ENCODE assay signal across 13 cellular contexts in the genomic region with DNA sequence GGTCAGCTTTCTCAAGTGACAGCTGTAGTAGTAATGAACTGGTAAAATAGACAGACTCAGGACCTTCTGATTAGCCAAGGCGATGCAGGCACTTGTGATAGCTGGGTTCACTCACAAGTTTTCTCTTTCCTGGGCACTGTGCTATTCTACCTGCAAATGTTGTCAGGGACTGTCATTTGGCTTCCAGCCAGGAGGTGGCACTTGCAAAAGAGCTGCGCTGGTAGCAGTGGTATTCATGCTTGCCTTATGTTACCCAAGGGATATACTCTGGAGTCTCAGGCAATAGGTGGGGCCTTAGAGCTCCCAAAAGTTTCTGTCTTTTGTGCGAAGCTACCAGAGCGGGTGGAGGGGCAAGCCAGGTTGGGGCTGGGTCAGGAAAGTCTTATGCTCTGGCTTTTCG. TPM values are rescaled to one million over a fixed set of nuclear protein-coding genes. Genes with fewer than 3 reads are reported as not detected.
A peak's percentile ranks its signal among the peaks of the same experiment; 100 is the strongest.
DNase-seq lines count a peak whose midpoint lies in the region; ATAC-seq and TF ChIP-seq lines count a peak whose summit lies in the region.
"Had no signal": no experiment of that assay in that cellular context is flagged by ENCODE, and none has a peak within 500 bp of the region (broad histone marks: within the 10 kb centered on the region; RNA-seq: fewer than 3 reads in every experiment).

No MANE protein-coding gene starts in this region.

- H3K36me3 ChIP-seq in CD4-positive, CD25-positive, alpha-beta regulatory T cell (ENCODE audit: control insufficient read depth, insufficient read depth, low read length), result no peaks in the 10 kb centered on the region
- no peaks in the 10 kb centered on the region for H3K36me3 ChIP-seq in DND-41 (ENCODE audit: insufficient read depth, low read length)
- no peaks in the 10 kb centered on the region for H3K36me3 ChIP-seq in heart left ventricle
- H3K36me3 ChIP-seq: esophagus muscularis mucosa had no signal

- H3K4me1 Mint-ChIP-seq in CD4-positive, CD25-positive, alpha-beta regulatory T cell, result peaks cover 0 to 3% (median 1%) of the 10 kb centered on the region in 4 donors
- H3K4me1 Mint-ChIP-seq in glutamatergic neuron (ENCODE audit: low read depth, unreplicated experiment), result peaks cover 17% of the 10 kb centered on the region

- no peaks in the 10 kb centered on the region for H3K36me3 Mint-ChIP-seq in CD4-positive, CD25-positive, alpha-beta regulatory T cell
- no peaks in the 10 kb centered on the region for H3K36me3 Mint-ChIP-seq in glutamatergic neuron (ENCODE audit: unreplicated experiment)
- H3K36me3 Mint-ChIP-seq: CD8-positive, alpha-beta T cell had no signal

- no peaks in the 10 kb centered on the region for H3K4me1 ChIP-seq in CD4-positive, CD25-positive, alpha-beta regulatory T cell (ENCODE audit: control insufficient read depth, insufficient read depth, low read length, poor library complexity, severe bottlenecking)
- H3K4me1 ChIP-seq in DND-41 (ENCODE audit: insufficient read depth, low read length) (peaks cover 4% of the 10 kb centered on the region), heart left ventricle (peaks cover 0 to 4% (median 0%) of the 10 kb centered on the region in 12 donors)
- H3K4me1 ChIP-seq: esophagus muscularis mucosa had no signal

- H3K27ac ChIP-seq in CD4-positive, CD25-positive, alpha-beta regulatory T cell (ENCODE audit: insufficient read depth, low read length, poor library complexity, severe bottlenecking), result no peak overlapping the region
- no peak overlapping the region for H3K27ac ChIP-seq in DND-41 (ENCODE audit: low read length)
- no peak overlapping the region for H3K27ac ChIP-seq in heart left ventricle
- H3K27ac ChIP-seq: esophagus muscularis mucosa had no signal

- no peaks in the 10 kb centered on the region for H3K9me3 ChIP-seq in CD4-positive, CD25-positive, alpha-beta regulatory T cell (ENCODE audit: control insufficient read depth in 2 of 2, low read length in 2 of 2)
- H3K9me3 ChIP-seq in DND-41 (ENCODE audit: insufficient read depth, low read length, severe bottlenecking) (no peaks in the 10 kb centered on the region), heart left ventricle (no peaks in the 10 kb centered on the region)
- H3K9me3 ChIP-seq: esophagus muscularis mucosa, mucosa of descending colon had no signal

- no peak overlapping the region for H3K9ac ChIP-seq in DND-41 (ENCODE audit: low read depth, low read length)

- TF ChIP-seq CTCF in DND-41 (IDR thresholded peaks at IDR 0.05; ENCODE audit: borderline replicate concordance, extremely low read depth, low read length, poor library complexity, severe bottlenecking), result peak; percentile 51
- no peak for TF ChIP-seq CTCF in NB4 (IDR thresholded peaks at IDR 0.05; ENCODE audit: low read depth, low read length)
- peak; percentile 22 for TF ChIP-seq CTCF in glutamatergic neuron (IDR thresholded peaks at IDR 0.05; ENCODE audit: partially characterized antibody, unreplicated experiment)
- TF ChIP-seq CTCF in heart left ventricle (IDR thresholded peaks at IDR 0.05), result no peak

- no peaks in the 10 kb centered on the region for H3K27me3 Mint-ChIP-seq in CD4-positive, CD25-positive, alpha-beta regulatory T cell
- H3K27me3 Mint-ChIP-seq in glutamatergic neuron (ENCODE audit: unreplicated experiment), result peaks cover 2% of the 10 kb centered on the region

- ATAC-seq in CD4-positive, CD25-positive, alpha-beta regulatory T cell (ENCODE audit: low read depth in 2 of 2), result peak; percentile 44 to 54
- ATAC-seq in DND-41 (ENCODE audit: insufficient read depth, low read depth), result peak; percentile 67
- ATAC-seq in GM21723 (IDR thresholded peaks at IDR 0.05; ENCODE audit: unreplicated experiment), result no peak
- no peak for ATAC-seq in heart left ventricle
- ATAC-seq: CD8-positive, alpha-beta T cell; SK-N-SH treated with all-trans-retinoic acid at 6 μM for 48 hours had no signal

- peak in 2 of 3 donors; percentile 14 to 35 for DNase-seq in CD4-positive, CD25-positive, alpha-beta regulatory T cell
- DNase-seq in DND-41 (peak; percentile 21), NB4 (ENCODE audit: low read depth) (peak; percentile 18), glutamatergic neuron (peak; percentile 25), inferior parietal cortex (ENCODE audit: extremely low spot score) (no peak), SHP77 (lab: John Stamatoyannopoulos, UW) (no peak), heart left ventricle (no peak)
- DNase-seq: HFFc6, mucosa of descending colon had no signal

- intact Hi-C loops in heart left ventricle (cut with DNase I), result loop anchor here in 3 of 10 donors (2.0 to 10.0 kb wide), 3 partner anchors 52 to 538 kb away; a partner anchor contains a TSS

- TF ChIP-seq POLR2A in NB4 (IDR thresholded peaks at IDR 0.05; ENCODE audit: extremely low read depth, insufficient read length) (no peak), heart left ventricle (IDR thresholded peaks at IDR 0.05) (no peak)

- H3K79me2 ChIP-seq in DND-41 (ENCODE audit: insufficient read depth, low read length), result no peaks in the 10 kb centered on the region

- H3K4me3 ChIP-seq in CD4-positive, CD25-positive, alpha-beta regulatory T cell (ENCODE audit: low read depth, low read length), result no peak overlapping the region
- H3K4me3 ChIP-seq in DND-41 (ENCODE audit: low read depth in 1 of 2, low read length in 2 of 2) (no peak overlapping the region), NB4 (ENCODE audit: low read depth, low read length) (no peak overlapping the region), heart left ventricle (no peak overlapping the region)
- H3K4me3 ChIP-seq: esophagus muscularis mucosa, mucosa of descending colon had no signal

- no peaks in the 10 kb centered on the region for H3K9me3 Mint-ChIP-seq in CD4-positive, CD25-positive, alpha-beta regulatory T cell
- H3K9me3 Mint-ChIP-seq in glutamatergic neuron (ENCODE audit: unreplicated experiment), result peaks cover 4% of the 10 kb centered on the region
- H3K9me3 Mint-ChIP-seq: CD8-positive, alpha-beta T cell; HFFc6 had no signal

- no peaks in the 10 kb centered on the region for H4K20me1 ChIP-seq in DND-41 (ENCODE audit: insufficient read depth, low read length)

- peak overlapping the region in 1 of 3 donors; percentile 12 for H3K27ac Mint-ChIP-seq in CD4-positive, CD25-positive, alpha-beta regulatory T cell
- H3K27ac Mint-ChIP-seq in glutamatergic neuron (ENCODE audit: unreplicated experiment), result no peak overlapping the region
- H3K27ac Mint-ChIP-seq: CD8-positive, alpha-beta T cell; HFFc6 had no signal

- no peaks in the 10 kb centered on the region for H3K27me3 ChIP-seq in CD4-positive, CD25-positive, alpha-beta regulatory T cell (ENCODE audit: control insufficient read depth, insufficient read depth, low read length)
- H3K27me3 ChIP-seq in DND-41 (ENCODE audit: insufficient read depth, low read length, poor library complexity) (no peaks in the 10 kb centered on the region), heart left ventricle (no peaks in the 10 kb centered on the region)
- H3K27me3 ChIP-seq: esophagus muscularis mucosa had no signal

- 86 to 93% (median 89%) methylated on average over 5 of the region's 5 CpGs for WGBS in heart left ventricle, 4 donors

- no peak overlapping the region for H2AFZ ChIP-seq in DND-41 (ENCODE audit: low read depth, low read length)

- H3K4me2 ChIP-seq in DND-41 (ENCODE audit: insufficient read depth, low read length), result no peak overlapping the region

- H3K4me3 Mint-ChIP-seq in CD4-positive, CD25-positive, alpha-beta regulatory T cell, result no peak overlapping the region
- H3K4me3 Mint-ChIP-seq in glutamatergic neuron (ENCODE audit: unreplicated experiment), result no peak overlapping the region
- H3K4me3 Mint-ChIP-seq: CD8-positive, alpha-beta T cell; HFFc6 had no signal

RNA-seq across cellular contexts. Expression of a gene that starts 23.5 kb away (rescaled TPM):
- total RNA-seq in CD4-positive, CD25-positive, alpha-beta regulatory T cell, result 53.9 TPM
- 10 to 100 TPM; 10.2 to 31.4 (median 19.4) TPM for polyA plus RNA-seq in CD4-positive, CD25-positive, alpha-beta regulatory T cell
- total RNA-seq in glutamatergic neuron (ENCODE audit: unreplicated experiment) (not detected), heart left ventricle (10 to 100 TPM in 4 of 9 donors, 1 to 10 TPM in 5; 4.5 to 43.0 (median 9.6) TPM)
- polyA plus RNA-seq in heart left ventricle, result 10 to 100 TPM; 11.2 to 14.8 TPM

RNA-seq across cellular contexts. Expression of a gene that starts 52.9 kb away (rescaled TPM):
- 19.1 TPM for total RNA-seq in CD4-positive, CD25-positive, alpha-beta regulatory T cell
- 1 to 10 TPM; 1.4 to 8.2 (median 3.6) TPM for polyA plus RNA-seq in CD4-positive, CD25-positive, alpha-beta regulatory T cell
- total RNA-seq in glutamatergic neuron (ENCODE audit: unreplicated experiment), result not detected
- total RNA-seq in heart left ventricle, result 10 to 100 TPM in 5 of 9 donors, 1 to 10 TPM in 4; 4.2 to 41.7 (median 15.4) TPM
- 1 to 10 TPM; 3.3 to 3.4 TPM for polyA plus RNA-seq in heart left ventricle

Comparison
In these comparisons a context has a peak if more than half of its experiments do, and no peak if none do; other contexts are left out.
1. ATAC-seq: peak in CD4-positive, CD25-positive, alpha-beta regulatory T cell (2 of 2) and DND-41 (single experiment); none in GM21723 (single experiment) and heart left ventricle (0 of 4).
2. DNase-seq: peak in CD4-positive, CD25-positive, alpha-beta regulatory T cell (2 of 3), DND-41 (single experiment), NB4 (single experiment) and glutamatergic neuron (single experiment); none in inferior parietal cortex (single experiment), SHP77 (0 of 2) and heart left ventricle (0 of 5).
3. CTCF ChIP-seq: peak in DND-41 (single experiment) and glutamatergic neuron (single experiment); none in NB4 (single experiment) and heart left ventricle (0 of 12).